ENCODE assay signal across 12 cellular contexts in genomic region chr14:90489306-90489705, GRCh38.
DNase-seq lines count a peak whose midpoint lies in the region; ATAC-seq and TF ChIP-seq lines count a peak whose summit lies in the region.
"Had no signal": no experiment of that assay in that cellular context is flagged by ENCODE, and none has a peak within 500 bp of the region (broad histone marks: within the 10 kb centered on the region; RNA-seq: fewer than 3 reads in every experiment).

No MANE protein-coding gene starts in this region.

- in situ Hi-C loops in GM13976 (cut with MboI; ENCODE audit: low sequenced_read_pairs, unreplicated experiment): no loop called here

- ATAC-seq in HG03571 (IDR thresholded peaks at IDR 0.05; ENCODE audit: unreplicated experiment): no peak
- ATAC-seq: GM12878 had no signal

- DNase-seq in ELF-1 (ENCODE audit: low read depth, low spot score) (peak; percentile 51), GM13976 (ENCODE audit: low spot score) (peak; percentile 3), mesenteric fat pad (ENCODE audit: low spot score) (peak; percentile 59), NCI-H1105 treated with DMSO at 0.1 percent for 48 hours (lab: John Stamatoyannopoulos, UW) (no peak), NCI-H2196 (lab: John Stamatoyannopoulos, UW; ENCODE audit: unreplicated experiment) (no peak)
- DNase-seq: ACHN; AML-193; Caco-2; CD4-positive, alpha-beta T cell; GDM1 had no signal

- TF ChIP-seq CTCF in GM13976 (IDR thresholded peaks at IDR 0.05; ENCODE audit: borderline replicate concordance, control extremely low read depth, extremely low read depth, insufficient read depth, missing control alignments): no peak

Comparison
In these comparisons a context has a peak if more than half of its experiments do, and no peak if none do; other contexts are left out.
1. DNase-seq: peak in ELF-1 (single experiment), GM13976 (single experiment) and mesenteric fat pad (single experiment); none in NCI-H1105 treated with DMSO at 0.1 percent for 48 hours (single experiment) and NCI-H2196 (single experiment).